8 cellular contexts compared by ENCODE assay signal in genomic region chr9:6006968-6007769, GRCh38. TPM values are rescaled to one million over a fixed set of nuclear protein-coding genes. Genes with fewer than 3 reads are reported as not detected.
DNase-seq lines count a peak whose midpoint lies in the region; ATAC-seq and TF ChIP-seq lines count a peak whose summit lies in the region.

No MANE protein-coding gene starts in this region.

- DNase-seq in GM10248 (ENCODE audit: extremely low spot score) (peak; percentile 86), NCI-H1092 (lab: John Stamatoyannopoulos, UW) (peak; percentile 48), SKM-1 treated with dmso at 0.1 percent for 144 hours (lab: John Stamatoyannopoulos, UW; ENCODE audit: unreplicated experiment) (peak; percentile 86), Right ventricle myocardium superior (peak; percentile 94), tibial artery (peak; percentile 90 to 92)
- peak; percentile 95 for DNase-seq in activated naive CD8-positive, alpha-beta T cell treated with anti-CD3 and anti-CD28 coated beads for 36 hours

- peaks cover 5% of the 10 kb centered on the region for H3K9me3 Mint-ChIP-seq in activated naive CD8-positive, alpha-beta T cell treated with anti-CD3 and anti-CD28 coated beads for 36 hours

- no peak overlapping the region for H3K9ac ChIP-seq in parathyroid adenoma

- H3K27ac ChIP-seq in parathyroid adenoma (peak overlapping the region; percentile 94), tibial artery (peak overlapping the region; percentile 92 to 99)

- H3K4me1 ChIP-seq in parathyroid adenoma = peaks cover 7% of the 10 kb centered on the region
- peaks cover 0 to 54% (median 20%) of the 10 kb centered on the region in 4 donors for H3K4me1 ChIP-seq in tibial artery

- H3K4me1 Mint-ChIP-seq in activated naive CD8-positive, alpha-beta T cell treated with anti-CD3 and anti-CD28 coated beads for 36 hours = peaks cover 39% of the 10 kb centered on the region

- H3K27me3 Mint-ChIP-seq in activated naive CD8-positive, alpha-beta T cell treated with anti-CD3 and anti-CD28 coated beads for 36 hours = no peaks in the 10 kb centered on the region

- H3K9me3 ChIP-seq in parathyroid adenoma (ENCODE audit: control insufficient read depth, low read length) (no peaks in the 10 kb centered on the region), tibial artery (no peaks in the 10 kb centered on the region)

- peak; percentile 77 for ATAC-seq in HG02642 (IDR thresholded peaks at IDR 0.05; ENCODE audit: poor library complexity, unreplicated experiment)
- peak; percentile 79 for ATAC-seq in Right ventricle myocardium superior (ENCODE audit: poor library complexity)

- peaks cover 25% of the 10 kb centered on the region for H3K36me3 Mint-ChIP-seq in activated naive CD8-positive, alpha-beta T cell treated with anti-CD3 and anti-CD28 coated beads for 36 hours

- H3K27me3 ChIP-seq in parathyroid adenoma (ENCODE audit: control insufficient read depth, insufficient read depth, low read length) = no peaks in the 10 kb centered on the region
- no peaks in the 10 kb centered on the region for H3K27me3 ChIP-seq in tibial artery

- H3K4me2 ChIP-seq in parathyroid adenoma (ENCODE audit: low read length) = peak overlapping the region; percentile 83

- H3K36me3 ChIP-seq in parathyroid adenoma (ENCODE audit: control insufficient read depth, insufficient read depth, low read length) (no peaks in the 10 kb centered on the region), tibial artery (peaks cover 0 to 16% (median under 1%) of the 10 kb centered on the region in 3 donors)

- H3K4me3 Mint-ChIP-seq in activated naive CD8-positive, alpha-beta T cell treated with anti-CD3 and anti-CD28 coated beads for 36 hours = peak overlapping the region; percentile 84

- peak overlapping the region; percentile 96 for H3K4me3 ChIP-seq in parathyroid adenoma (ENCODE audit: low read depth, low read length)
- H3K4me3 ChIP-seq in tibial artery = peak overlapping the region; percentile 77 to 88

- peaks cover 8% of the 10 kb centered on the region for H3K79me2 ChIP-seq in parathyroid adenoma

- POLR2A ChIA-PET in GM10248 (lab: Yijun Ruan, JAX) = interaction anchor here (0.6 kb wide), 1 partner anchor 676 kb away, joined by 3 read pairs; no protein-coding TSS in a partner anchor

- CTCF ChIA-PET in GM10248 (lab: Yijun Ruan, JAX) = interaction anchor here (1.1 to 4.5 kb wide), 5 partner anchors 10 to 121 kb away, joined by 3 to 34 read pairs (median 9); no protein-coding TSS in a partner anchor

- intact Hi-C loops in Right ventricle myocardium superior (cut with DNase I) (no loop called here), tibial artery (cut with DNase I; ENCODE audit: low total_unique reads) (loop anchor here (5.0 kb wide), 1 partner anchor 175 kb away; the partner anchor contains the start of gene ERMP1)

- H3K27ac Mint-ChIP-seq in activated naive CD8-positive, alpha-beta T cell treated with anti-CD3 and anti-CD28 coated beads for 36 hours = peak overlapping the region; percentile 84

- peak overlapping the region; percentile 93 for H2AFZ ChIP-seq in parathyroid adenoma

- TF ChIP-seq CTCF in GM10248 (IDR thresholded peaks at IDR 0.05; ENCODE audit: control extremely low read depth, extremely low read depth, low read depth, missing control alignments) (no peak), parathyroid adenoma (IDR thresholded peaks at IDR 0.05) (no peak), tibial artery (IDR thresholded peaks at IDR 0.05) (no peak)

RNA-seq across cellular contexts. Expression of gene RANBP6, which starts 8.3 kb away (rescaled TPM):
- 10 to 100 TPM; 18.3 to 18.8 TPM for total RNA-seq in activated naive CD8-positive, alpha-beta T cell treated with anti-CD3 and anti-CD28 coated beads for 36 hours
- 20.5 TPM for total RNA-seq in Right ventricle myocardium superior

Comparison
In these comparisons a context has a peak if more than half of its experiments do, and no peak if none do; other contexts are left out.
1. Peak in every context shown above with its lines: DNase-seq, ATAC-seq, H3K4me3 ChIP-seq and H3K27ac ChIP-seq.